ENCODE assay signal across 17 cellular contexts in the genomic region with DNA sequence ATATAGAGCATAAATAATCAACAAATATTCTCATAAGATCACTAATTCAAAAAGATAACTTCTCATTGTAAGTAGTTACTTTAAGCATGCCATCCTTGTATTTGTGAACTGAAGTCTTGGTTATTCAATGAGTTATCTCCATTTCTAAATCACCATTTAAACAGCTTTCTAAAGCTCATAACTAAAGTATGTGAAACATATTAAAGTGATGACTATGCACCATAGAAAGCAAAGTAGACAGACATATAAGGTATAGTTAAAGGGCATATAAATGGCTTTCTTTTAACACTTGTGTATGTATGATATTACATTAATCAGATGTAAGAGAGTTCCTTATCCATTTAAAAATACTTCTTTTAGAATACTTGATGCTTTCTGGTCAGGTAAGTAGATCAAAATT.
"Had no signal": no experiment of that assay in that cellular context is flagged by ENCODE, and none has a peak within 500 bp of the region (broad histone marks: within the 10 kb centered on the region; RNA-seq: fewer than 3 reads in every experiment).

No MANE protein-coding gene starts in this region.

- H3K27ac Mint-ChIP-seq: activated CD4-positive, alpha-beta T cell treated with anti-CD3 and anti-CD28 coated beads, Interleukin-2, amount 10 ng/mL, durations not matched to agents 7 days and 5 days; activated naive CD4-positive, alpha-beta T cell treated with anti-CD3 and anti-CD28 coated beads, Interleukin-2, amount 50 U/mL, for 72 hours; brain; dendritic cell treated with granulocyte-macrophage colony-stimulating factor and Interleukin-4, amounts not matched to agents 40 ng/mL and 50 ng/mL, for 4 days; stimulated activated memory B cell treated with anti-CD40 and anti-IgM and Interleukin-4, amounts not matched to agents 10 μg/mL and 1 μg/mL and 100 μg/mL, for 72 hours had no signal

- H3K4me1 ChIP-seq: parathyroid adenoma had no signal

- ATAC-seq: activated naive CD4-positive, alpha-beta T cell treated with anti-CD3 and anti-CD28 coated beads, Interleukin-2, amount 50 U/mL, for 72 hours; activated T-cell treated with anti-CD3 and anti-CD28 coated beads, Interleukin-2, amount 50 U/mL, for 72 hours; effector memory CD8-positive, alpha-beta T cell; gastroesophageal sphincter; heart right ventricle; left colon; stimulated activated memory B cell treated with anti-CD40 and anti-IgM and Interleukin-4, amounts not matched to agents 10 μg/mL and 1 μg/mL and 100 μg/mL, for 72 hours had no signal

- H3K27ac ChIP-seq: gastroesophageal sphincter, heart right ventricle, neutrophil, parathyroid adenoma had no signal

- DNase-seq: activated CD4-positive, alpha-beta T cell treated with anti-CD3 and anti-CD28 coated beads, Interleukin-2, amount 10 ng/mL, durations not matched to agents 7 days and 5 days; activated CD8-positive, alpha-beta memory T cell treated with anti-CD3 and anti-CD28 coated beads, Interleukin-2, amount 50 U/mL, for 48 hours; activated gamma-delta T cell; activated T-cell treated with anti-CD3 and anti-CD28 coated beads, Interleukin-2, amount 50 U/mL, for 72 hours; amniotic stem cell; effector memory CD8-positive, alpha-beta T cell; heart right ventricle; left colon; naive B cell had no signal

- FAIRE-seq: islet of Langerhans had no signal

- H3K36me3 Mint-ChIP-seq: activated naive CD4-positive, alpha-beta T cell treated with anti-CD3 and anti-CD28 coated beads, Interleukin-2, amount 50 U/mL, for 72 hours; brain; naive B cell; stimulated activated memory B cell treated with anti-CD40 and anti-IgM and Interleukin-4, amounts not matched to agents 10 μg/mL and 1 μg/mL and 100 μg/mL, for 72 hours had no signal

- H2AFZ ChIP-seq: parathyroid adenoma had no signal

- H3K9me3 ChIP-seq: gastroesophageal sphincter, heart right ventricle, neutrophil had no signal

- H3K27me3 Mint-ChIP-seq: activated CD4-positive, alpha-beta T cell treated with anti-CD3 and anti-CD28 coated beads, Interleukin-2, amount 10 ng/mL, durations not matched to agents 7 days and 5 days; brain; dendritic cell treated with granulocyte-macrophage colony-stimulating factor and Interleukin-4, amounts not matched to agents 40 ng/mL and 50 ng/mL, for 4 days; effector memory CD8-positive, alpha-beta T cell; naive B cell; stimulated activated memory B cell treated with anti-CD40 and anti-IgM and Interleukin-4, amounts not matched to agents 10 μg/mL and 1 μg/mL and 100 μg/mL, for 72 hours had no signal

- H3K9ac ChIP-seq: parathyroid adenoma had no signal

- H3K9me3 Mint-ChIP-seq: activated CD4-positive, alpha-beta T cell treated with anti-CD3 and anti-CD28 coated beads, Interleukin-2, amount 10 ng/mL, durations not matched to agents 7 days and 5 days; activated naive CD4-positive, alpha-beta T cell treated with anti-CD3 and anti-CD28 coated beads, Interleukin-2, amount 50 U/mL, for 72 hours; brain; dendritic cell treated with granulocyte-macrophage colony-stimulating factor and Interleukin-4, amounts not matched to agents 40 ng/mL and 50 ng/mL, for 4 days; effector memory CD8-positive, alpha-beta T cell; naive B cell; stimulated activated memory B cell treated with anti-CD40 and anti-IgM and Interleukin-4, amounts not matched to agents 10 μg/mL and 1 μg/mL and 100 μg/mL, for 72 hours had no signal

- H3K36me3 ChIP-seq: gastroesophageal sphincter, heart right ventricle, neutrophil had no signal

- H3K4me3 ChIP-seq: gastroesophageal sphincter, heart right ventricle had no signal

- H3K27me3 ChIP-seq: gastroesophageal sphincter, heart right ventricle, neutrophil had no signal

- H3K4me3 Mint-ChIP-seq: activated CD4-positive, alpha-beta T cell treated with anti-CD3 and anti-CD28 coated beads, Interleukin-2, amount 10 ng/mL, durations not matched to agents 7 days and 5 days; brain; dendritic cell treated with granulocyte-macrophage colony-stimulating factor and Interleukin-4, amounts not matched to agents 40 ng/mL and 50 ng/mL, for 4 days; naive B cell; stimulated activated memory B cell treated with anti-CD40 and anti-IgM and Interleukin-4, amounts not matched to agents 10 μg/mL and 1 μg/mL and 100 μg/mL, for 72 hours had no signal

- H3K79me2 ChIP-seq: parathyroid adenoma had no signal
